Comparison of ENCODE assay signal across 13 cellular contexts in the genomic region with DNA sequence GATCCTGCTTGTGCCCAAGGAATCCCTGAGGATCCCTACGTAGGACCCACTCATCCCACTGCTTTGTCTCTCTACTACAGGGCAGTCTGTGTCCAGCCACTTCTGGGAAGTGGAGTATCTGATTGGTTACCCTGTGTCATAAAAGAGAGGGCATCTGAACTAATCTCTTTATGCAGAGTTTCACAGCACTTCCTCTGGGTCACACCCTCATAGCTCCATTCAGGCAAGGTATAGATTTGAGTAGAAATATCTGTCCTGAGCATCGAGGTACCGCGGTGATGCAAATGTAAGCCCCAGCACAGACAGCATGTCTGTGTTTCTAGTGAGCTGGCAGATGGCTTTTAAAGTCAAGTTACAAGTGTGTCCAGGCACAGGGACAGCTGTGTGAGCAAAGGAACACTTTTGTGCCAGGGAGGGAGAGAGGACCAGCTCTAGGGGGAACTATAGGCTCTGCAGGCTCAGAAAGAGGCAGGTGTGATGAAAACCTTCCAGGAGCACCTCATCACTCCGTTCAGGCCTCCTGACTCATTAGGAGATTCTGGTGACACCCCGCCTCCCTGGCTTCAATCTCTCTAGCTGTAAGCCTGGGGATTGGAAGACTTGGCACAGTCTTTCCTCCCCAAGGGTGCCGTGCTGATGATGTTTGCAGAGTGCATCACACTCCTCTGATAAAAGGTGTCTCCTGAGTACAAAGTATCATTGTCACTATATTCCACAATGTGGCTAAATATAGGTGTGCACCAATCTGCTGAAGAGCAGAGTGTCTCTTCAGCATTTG.
A peak's percentile ranks its signal among the peaks of the same experiment; 100 is the strongest.
DNase-seq lines count a peak whose midpoint lies in the region; ATAC-seq, FAIRE-seq and TF ChIP-seq lines count a peak whose summit lies in the region.
"Had no signal": no experiment of that assay in that cellular context is flagged by ENCODE, and none has a peak within 500 bp of the region (broad histone marks: within the 10 kb centered on the region; RNA-seq: fewer than 3 reads in every experiment).

No MANE protein-coding gene starts in this region.

- 61 to 78% methylated on average over 7 of the region's 7 CpGs for whole genome bisulfite sequencing in testis, 2 donors

- peak; percentile 6 for DNase-seq in DMS 273 (lab: John Stamatoyannopoulos, UW; ENCODE audit: unreplicated experiment)
- DNase-seq in DMS 273 treated with DMSO at 0.1 percent for 48 hours (lab: John Stamatoyannopoulos, UW): no peak
- DNase-seq in COR-L47 (lab: John Stamatoyannopoulos, UW): peak; percentile 38
- peak; percentile 23 to 36 for DNase-seq in activated CD4-positive, alpha-beta T cell treated with anti-CD3 and anti-CD28 coated beads, Interleukin-2, amount 50 U/mL, for 48 hours
- peak; percentile 33 to 96 (median 77) for DNase-seq in head of caudate nucleus
- no peak for DNase-seq in HTR-8/SVneo (ENCODE audit: insufficient read length, low spot score)
- no peak for DNase-seq in testis
- DNase-seq: DMS53, endodermal cell, NCI-H146, sigmoid colon had no signal

- no peaks in the 10 kb centered on the region for H3K4me1 ChIP-seq in testis
- H3K4me1 ChIP-seq: sigmoid colon had no signal

- no peaks in the 10 kb centered on the region for H3K36me3 ChIP-seq in testis (ENCODE audit: low read depth, missing control alignments)
- H3K36me3 ChIP-seq: sigmoid colon had no signal

- intact Hi-C loops in head of caudate nucleus (cut with DNase I) (no loop called here), testis (cut with DNase I; ENCODE audit: low total_unique reads) (no loop called here)

- ATAC-seq in GM18502 (IDR thresholded peaks at IDR 0.05; ENCODE audit: poor library complexity, unreplicated experiment): no peak

- no peaks in the 10 kb centered on the region for H3K9me3 ChIP-seq in testis
- H3K9me3 ChIP-seq: sigmoid colon had no signal

- FAIRE-seq in HTR-8/SVneo (lab: Jason Lieb, UNC): no peak

- TF ChIP-seq CTCF in testis (IDR thresholded peaks at IDR 0.05): no peak

- TF ChIP-seq POLR2A in testis (IDR thresholded peaks at IDR 0.05): no peak

- H3K4me3 ChIP-seq in testis: no peak overlapping the region
- H3K4me3 ChIP-seq: sigmoid colon had no signal

- H3K27me3 ChIP-seq in testis: no peaks in the 10 kb centered on the region
- H3K27me3 ChIP-seq: sigmoid colon had no signal

- H3K27ac ChIP-seq in testis: no peak overlapping the region
- H3K27ac ChIP-seq: 22Rv1, sigmoid colon had no signal

Comparison
In these comparisons a context has a peak if more than half of its experiments do, and no peak if none do; other contexts are left out.
1. DNase-seq: peak in DMS 273 (single experiment), COR-L47 (single experiment), activated CD4-positive, alpha-beta T cell treated with anti-CD3 and anti-CD28 coated beads, Interleukin-2, amount 50 U/mL, for 48 hours (2 of 2) and head of caudate nucleus (42 of 42); none in DMS 273 treated with DMSO at 0.1 percent for 48 hours (single experiment), HTR-8/SVneo (single experiment) and testis (single experiment).